ENCODE assay signal across 1 cellular context in genomic region chr1:9759939-9760338, GRCh38.
TF ChIP-seq lines count a peak whose summit lies in the region.

No MANE protein-coding gene starts in this region.

TF ChIP-seq in K562, 482 proteins besides CTCF, POLR2A, EP300 and RAD21 (continued from another document):
- TF ChIP-seq PTBP1 (IDR thresholded peaks at IDR 0.05; ENCODE audit: low read depth, low read length) = no peak
